ENCODE assay signal across 10 cellular contexts in genomic region chr10:17233534-17233933, GRCh38. TPM values are rescaled to one million over a fixed set of nuclear protein-coding genes. Genes with fewer than 3 reads are reported as not detected.
DNase-seq lines count a peak whose midpoint lies in the region; ATAC-seq and TF ChIP-seq lines count a peak whose summit lies in the region.
"Had no signal": no experiment of that assay in that cellular context is flagged by ENCODE, and none has a peak within 500 bp of the region (broad histone marks: within the 10 kb centered on the region; RNA-seq: fewer than 3 reads in every experiment).

No MANE protein-coding gene starts in this region.

- H3K23ac ChIP-seq in IMR-90 (ENCODE audit: low read depth, low read length): peak overlapping the region; percentile 58

- H3K27ac ChIP-seq in IMR-90 (ENCODE audit: insufficient read depth, low read length): peak overlapping the region; percentile 25; the same call in 1 of the 2 replicates
- H3K27ac ChIP-seq in Karpas-422 (ENCODE audit: low read length): no peak overlapping the region

- H4K20me1 ChIP-seq in IMR-90 (ENCODE audit: insufficient read depth, low read length): peaks cover 91% of the 10 kb centered on the region
- no peaks in the 10 kb centered on the region for H4K20me1 ChIP-seq in Karpas-422 (ENCODE audit: insufficient read depth, low read depth, low read length)

- peak; percentile 93 for TF ChIP-seq POLR2A in IMR-90 (IDR thresholded peaks at IDR 0.05; ENCODE audit: low read depth, low read length)

- DNase-seq in AG04449 (ENCODE audit: low read depth, low spot score): no peak
- DNase-seq in IMR-90: no peak
- DNase-seq in effector memory CD8-positive, alpha-beta T cell: no peak
- no peak for DNase-seq in nephron progenitor cell
- DNase-seq in Karpas-422: no peak
- DNase-seq: effector memory CD4-positive, alpha-beta T cell; mammary epithelial cell had no signal

- H3K56ac ChIP-seq in IMR-90 (ENCODE audit: extremely low read depth, insufficient read depth, low read length): no peak overlapping the region

- peaks cover 55% of the 10 kb centered on the region for H3K36me3 ChIP-seq in IMR-90 (ENCODE audit: control insufficient read depth, insufficient read depth, low read length)
- no peaks in the 10 kb centered on the region for H3K36me3 ChIP-seq in Karpas-422 (ENCODE audit: insufficient read depth, low read length)

- H3K4me3 ChIP-seq in AG04449 (ENCODE audit: low read depth, low read length) (peak overlapping the region; percentile 95), IMR-90 (ENCODE audit: insufficient read depth, low read depth, low read length) (peak overlapping the region; percentile 14; the same call in 1 of the 2 replicates), Karpas-422 (ENCODE audit: low read length) (no peak overlapping the region)

- POLR2A ChIA-PET in AG04449 (lab: Yijun Ruan, JAX) (interaction anchor here (0.6 to 2.5 kb wide), 5 partner anchors 20 to 190 kb away, joined by 3 to 6 read pairs (median 3); partner anchors contain the start of gene TRDMT1), IMR-90 (lab: Charles Lee; ENCODE audit: unreplicated experiment) (interaction anchor here (1.0 kb wide), 1 partner anchor 18 kb away, joined by 3 read pairs; no protein-coding TSS in a partner anchor)

- peak overlapping the region in 1 of 2 donors; percentile 45 for H3K4me3 Mint-ChIP-seq in effector memory CD8-positive, alpha-beta T cell
- H3K4me3 Mint-ChIP-seq in nephron progenitor cell: no peak overlapping the region

- no peaks in the 10 kb centered on the region for H3K9me1 ChIP-seq in IMR-90 (ENCODE audit: insufficient read depth, low read length)

- H3K27me3 ChIP-seq in IMR-90 (ENCODE audit: control insufficient read depth, insufficient read depth, low read length) (no peaks in the 10 kb centered on the region), Karpas-422 (ENCODE audit: low read length) (no peaks in the 10 kb centered on the region)

- H3K9me3 ChIP-seq in IMR-90 (ENCODE audit: control insufficient read depth, insufficient read depth, low read length) (no peaks in the 10 kb centered on the region), Karpas-422 (ENCODE audit: low read length) (no peaks in the 10 kb centered on the region)

- H4K8ac ChIP-seq in IMR-90 (ENCODE audit: low read depth in 2 of 2, low read length in 2 of 2): no peak overlapping the region

- H3K4me1 ChIP-seq in IMR-90 (ENCODE audit: control insufficient read depth, insufficient read depth, low read length) (peaks cover 8% of the 10 kb centered on the region), Karpas-422 (ENCODE audit: low read length) (peaks cover 18% of the 10 kb centered on the region)

- H4K5ac ChIP-seq in IMR-90 (ENCODE audit: low read depth, low read length): no peak overlapping the region

- no peak for TF ChIP-seq RAD21 in IMR-90 (IDR thresholded peaks at IDR 0.05; ENCODE audit: low read length)

- intact Hi-C loops in IMR-90 (cut with micrococcal nuclease): no loop called here

- H3K9me2 ChIP-seq in Karpas-422 (replicated peaks; ENCODE audit: insufficient read depth, low read length): no peaks in the 10 kb centered on the region

- ATAC-seq in IMR-90 (ENCODE audit: low read depth) (no peak), GM18870 (IDR thresholded peaks at IDR 0.05; ENCODE audit: unreplicated experiment) (no peak), HG02678 (IDR thresholded peaks at IDR 0.05; ENCODE audit: unreplicated experiment) (no peak), GM19035 (IDR thresholded peaks at IDR 0.05; ENCODE audit: unreplicated experiment) (no peak)
- ATAC-seq in effector memory CD8-positive, alpha-beta T cell (replicated peaks): no peak

- CTCF ChIA-PET in AG04449 (lab: Yijun Ruan, JAX) (interaction anchor here (1.2 to 2.0 kb wide), 2 partner anchors 381 to 389 kb away, joined by 3 to 6 read pairs; no protein-coding TSS in a partner anchor), IMR-90 (lab: Yijun Ruan, JAX) (no interaction called here)

- H3K27me3 Mint-ChIP-seq in effector memory CD8-positive, alpha-beta T cell: no peaks in the 10 kb centered on the region
- peaks cover 6% of the 10 kb centered on the region for H3K27me3 Mint-ChIP-seq in nephron progenitor cell (ENCODE audit: low read depth, poor library complexity)

- H4K91ac ChIP-seq in IMR-90 (ENCODE audit: insufficient read depth, low read depth, low read length): no peak overlapping the region

- H3K4me2 ChIP-seq in IMR-90 (ENCODE audit: low read depth, low read length): peak overlapping the region; percentile 64
- no peak overlapping the region for H3K4me2 ChIP-seq in Karpas-422 (ENCODE audit: low read depth, low read length, poor library complexity, severe bottlenecking)

- H2AK9ac ChIP-seq in IMR-90 (replicated peaks; ENCODE audit: low read depth, low read length, poor library complexity): no peak overlapping the region

- H2BK5ac ChIP-seq in IMR-90 (ENCODE audit: low read depth, low read length, poor library complexity, severe bottlenecking): no peak overlapping the region

- no peaks in the 10 kb centered on the region for H3K9me3 Mint-ChIP-seq in effector memory CD8-positive, alpha-beta T cell
- H3K9me3 Mint-ChIP-seq in nephron progenitor cell: no peaks in the 10 kb centered on the region

- H2BK15ac ChIP-seq in IMR-90 (ENCODE audit: low read depth, low read length): no peak overlapping the region

- no peaks in the 10 kb centered on the region for H3K79me2 ChIP-seq in Karpas-422 (ENCODE audit: low read length)

- no peak overlapping the region for H2AK5ac ChIP-seq in IMR-90 (ENCODE audit: low read depth, low read length)

- H3K4me1 Mint-ChIP-seq in effector memory CD8-positive, alpha-beta T cell (ENCODE audit: low read depth in 2 of 2): peaks cover 30 to 40% of the 10 kb centered on the region in 2 donors
- H3K4me1 Mint-ChIP-seq in nephron progenitor cell: peaks cover 36% of the 10 kb centered on the region

- peaks cover 15 to 30% of the 10 kb centered on the region in 2 experiments for H3K79me1 ChIP-seq in IMR-90 (ENCODE audit: low read depth in 1 of 2, low read length in 2 of 2)

- H3K9ac ChIP-seq in IMR-90 (ENCODE audit: low read depth, low read length) (peak overlapping the region; percentile 42; the same call in 1 of the 2 replicates), Karpas-422 (ENCODE audit: low read length) (no peak overlapping the region)

- H3K27ac Mint-ChIP-seq in effector memory CD8-positive, alpha-beta T cell: peak overlapping the region; percentile 100
- H3K27ac Mint-ChIP-seq in nephron progenitor cell: peak overlapping the region; percentile 25

- H2AFZ ChIP-seq in IMR-90 (replicated peaks; ENCODE audit: low read length, poor library complexity): no peak overlapping the region
- H2AFZ ChIP-seq in Karpas-422 (ENCODE audit: low read length): no peak overlapping the region

- no peak overlapping the region for H2BK20ac ChIP-seq in IMR-90 (ENCODE audit: low read depth, low read length)

- dilution Hi-C loops in IMR-90 (cut with HindIII; ENCODE audit: low sequenced_read_pairs, unreplicated experiment): no loop called here

- TF ChIP-seq CTCF in AG04449 (IDR thresholded peaks at IDR 0.05; ENCODE audit: insufficient read depth, low read length, missing control alignments): no peak
- no peak for TF ChIP-seq CTCF in IMR-90 (conservative IDR thresholded peaks at IDR 0.05; ENCODE audit: low read depth, low read length)
- TF ChIP-seq CTCF in nephron progenitor cell (IDR thresholded peaks at IDR 0.05): no peak

- BruUV-seq in IMR-90 (replicated peaks; lab: Mats Ljungman, UMichigan): no TSS peak

- WGBS in IMR-90 (ENCODE audit: extremely low coverage in 2 of 2, insufficient read length in 1 of 2), 2 experiments: 86% methylated on average over 5 of the region's 12 CpGs; no CpG with 5 or more reads in 1 of the 2 experiments

- H2BK120ac ChIP-seq in IMR-90 (ENCODE audit: low read depth, low read length): no peak overlapping the region

- peaks cover 100% of the 10 kb centered on the region for H3K36me3 Mint-ChIP-seq in effector memory CD8-positive, alpha-beta T cell (ENCODE audit: insufficient read depth)
- peaks cover 72% of the 10 kb centered on the region for H3K36me3 Mint-ChIP-seq in nephron progenitor cell (ENCODE audit: low read depth)

- no peak overlapping the region for H3K4ac ChIP-seq in IMR-90 (ENCODE audit: low read depth, low read length)

- no peak overlapping the region for H3K18ac ChIP-seq in IMR-90 (ENCODE audit: low read depth, low read length)

- in situ Hi-C loops in IMR-90 (cut with MboI; ENCODE audit: low sequenced_read_pairs): no loop called here

- H3K14ac ChIP-seq in IMR-90 (replicated peaks; ENCODE audit: low read depth, low read length): peak overlapping the region; percentile 7; the same call in 1 of the 2 replicates

TF ChIP-seq in IMR-90, 13 proteins besides CTCF, POLR2A, EP300 and RAD21:
- TF ChIP-seq BHLHE40 (IDR thresholded peaks at IDR 0.05; ENCODE audit: low read depth, low read length) (no peak), NFE2L2 (IDR thresholded peaks at IDR 0.05; ENCODE audit: low read depth, low read length) (no peak), MAFK (IDR thresholded peaks at IDR 0.05; ENCODE audit: low read depth, low read length) (no peak), FOS (IDR thresholded peaks at IDR 0.05; ENCODE audit: low read depth, low read length) (no peak), MAZ (IDR thresholded peaks at IDR 0.05; ENCODE audit: borderline replicate concordance, low read depth, low read length) (no peak), SMC3 (IDR thresholded peaks at IDR 0.05; ENCODE audit: low read depth, low read length) (no peak), ELK1 (IDR thresholded peaks at IDR 0.05; ENCODE audit: borderline replicate concordance, low read depth, low read length) (no peak), CHD1 (IDR thresholded peaks at IDR 0.05; ENCODE audit: low read depth, low read length) (no peak)
TF ChIP-seq in IMR-90: peak in this region for 0.

RNA-seq across cellular contexts. Expression of gene VIM, which starts 5.5 kb away (rescaled TPM):
- total RNA-seq in IMR-90 (2012; rRNA removed): 6,409 and 6,735 TPM in 2 replicates
- polyA plus RNA-seq in IMR-90 (2012; rRNA removed): 4,502 and 5,313 TPM in 2 replicates
- 3,296 and 6,454 TPM in 2 replicates for polyA plus RNA-seq in IMR-90 (2012; cell fraction: cytosol; rRNA removed)
- polyA plus RNA-seq in IMR-90 (2012; cell fraction: nucleus; rRNA removed; ENCODE audit: low replicate concordance): 3,181 and 7,305 TPM in 2 replicates
- total RNA-seq in Karpas-422 (2014; rRNA removed; shearing (Covaris generic); ENCODE audit: low replicate concordance): 0.54 and 7.0 TPM in 2 replicates

RNA-seq across cellular contexts. Expression of gene TRDMT1, which starts 32.1 kb away (rescaled TPM):
- 4.7 and 6.7 TPM in 2 replicates for total RNA-seq in IMR-90 (2012; rRNA removed)
- 2.1 and 2.2 TPM in 2 replicates for polyA plus RNA-seq in IMR-90 (2012; rRNA removed)
- polyA plus RNA-seq in IMR-90 (2012; cell fraction: cytosol; rRNA removed): 0.90 and 4.7 TPM in 2 replicates
- polyA plus RNA-seq in IMR-90 (2012; cell fraction: nucleus; rRNA removed; ENCODE audit: low replicate concordance): 0.49 and 4.0 TPM in 2 replicates
- total RNA-seq in Karpas-422 (2014; rRNA removed; shearing (Covaris generic); ENCODE audit: low replicate concordance): 3.1 and 8.3 TPM in 2 replicates

Comparison
In these comparisons a context has a peak if more than half of its experiments do, and no peak if none do; other contexts are left out.
1. RNA of gene VIM, which starts 5.5 kb away (total RNA-seq): 6,409 to 6,735 TPM in IMR-90; 0.54 to 7.0 TPM in Karpas-422; every median in the first group is over 100 times any median in the second.